ENCODE assay signal across 9 cellular contexts in the genomic region with DNA sequence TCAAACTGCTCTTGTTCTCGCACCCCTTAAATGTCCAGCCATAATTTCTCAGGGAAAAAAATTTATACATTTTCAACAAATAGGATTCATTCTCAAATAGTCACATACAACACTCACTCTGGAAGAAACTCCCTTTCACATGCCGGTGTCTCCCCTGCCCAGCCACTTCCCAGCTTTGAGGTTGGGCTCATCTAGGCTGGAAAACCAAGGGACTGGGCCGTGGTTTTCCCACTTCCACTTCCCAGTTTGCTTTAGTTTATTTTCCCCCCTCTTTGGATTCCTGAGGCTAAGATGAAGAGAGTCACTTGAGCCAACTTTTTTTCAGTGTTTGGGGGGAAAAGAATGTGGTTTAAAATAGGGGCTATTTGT. TPM values are rescaled to one million over a fixed set of nuclear protein-coding genes. Genes with fewer than 3 reads are reported as not detected.
A peak's percentile ranks its signal among the peaks of the same experiment; 100 is the strongest.
DNase-seq lines count a peak whose midpoint lies in the region; ATAC-seq and TF ChIP-seq lines count a peak whose summit lies in the region.
"Had no signal": no experiment of that assay in that cellular context is flagged by ENCODE, and none has a peak within 500 bp of the region (broad histone marks: within the 10 kb centered on the region; RNA-seq: fewer than 3 reads in every experiment).

No MANE protein-coding gene starts in this region.

- peak overlapping the region; percentile 99 for H3K4me3 Mint-ChIP-seq in activated T-cell treated with anti-CD3 and anti-CD28 coated beads, Interleukin-2, amount 50 U/mL, for 4 hours

- peak overlapping the region; percentile 95 for H3K4me3 ChIP-seq in SJSA1
- peak overlapping the region; percentile 29 for H3K4me3 ChIP-seq in fibroblast of mammary gland (ENCODE audit: control insufficient read depth, low read depth, low read length)
- peak overlapping the region; percentile 97 for H3K4me3 ChIP-seq in thoracic aorta

- peaks cover 3% of the 10 kb centered on the region for H3K36me3 Mint-ChIP-seq in activated T-cell treated with anti-CD3 and anti-CD28 coated beads, Interleukin-2, amount 50 U/mL, for 4 hours (ENCODE audit: insufficient read depth)

- H3K27me3 Mint-ChIP-seq in activated T-cell treated with anti-CD3 and anti-CD28 coated beads, Interleukin-2, amount 50 U/mL, for 4 hours (ENCODE audit: low read depth) = no peaks in the 10 kb centered on the region

- TF ChIP-seq CTCF in fibroblast of mammary gland (conservative IDR thresholded peaks at IDR 0.05; ENCODE audit: control insufficient read depth, insufficient read depth, low read depth, low read length) (no peak), thoracic aorta (IDR thresholded peaks at IDR 0.05) (no peak)

- H3K9me3 ChIP-seq in SJSA1 (replicated peaks) (no peaks in the 10 kb centered on the region), thoracic aorta (no peaks in the 10 kb centered on the region)

- H3K4me1 Mint-ChIP-seq in activated T-cell treated with anti-CD3 and anti-CD28 coated beads, Interleukin-2, amount 50 U/mL, for 4 hours (ENCODE audit: low read depth) = peaks cover 37% of the 10 kb centered on the region

- H3K4me1 ChIP-seq in SJSA1 (replicated peaks) = peaks cover 18% of the 10 kb centered on the region
- H3K4me1 ChIP-seq in thoracic aorta (ENCODE audit: control insufficient read depth in 1 of 2, low read depth in 2 of 2) = peaks cover 19 to 55% of the 10 kb centered on the region in 2 donors

- no peak for ATAC-seq in activated T-cell treated with anti-CD3 and anti-CD28 coated beads, Interleukin-2, amount 50 U/mL, for 4 hours
- ATAC-seq in thoracic aorta (ENCODE audit: insufficient number of reproducible peaks, low FRiP score, low read depth) (no peak), GM18498 (IDR thresholded peaks at IDR 0.05; ENCODE audit: unreplicated experiment) (no peak)

- H3K27ac ChIP-seq in SJSA1 (no peak overlapping the region), thoracic aorta (peak overlapping the region in 1 of 2 donors; percentile 93)

- no peaks in the 10 kb centered on the region for H3K9me3 Mint-ChIP-seq in activated T-cell treated with anti-CD3 and anti-CD28 coated beads, Interleukin-2, amount 50 U/mL, for 4 hours

- H3K36me3 ChIP-seq in SJSA1 = peaks cover 12% of the 10 kb centered on the region
- no peaks in the 10 kb centered on the region for H3K36me3 ChIP-seq in thoracic aorta

- no peaks in the 10 kb centered on the region for H3K27me3 ChIP-seq in SJSA1 (replicated peaks)
- no peaks in the 10 kb centered on the region for H3K27me3 ChIP-seq in thoracic aorta (replicated peaks; ENCODE audit: insufficient read depth)

- no peak for DNase-seq in activated T-cell treated with anti-CD3 and anti-CD28 coated beads, Interleukin-2, amount 50 U/mL, for 4 hours
- no peak for DNase-seq in activated T-cell treated with anti-CD3 and anti-CD28 coated beads, Interleukin-2, amount 50 U/mL, for 1 hour
- DNase-seq in SJSA1 (ENCODE audit: low read depth in 1 of 2, low spot score in 2 of 2) = no peak
- DNase-seq in fibroblast of mammary gland (ENCODE audit: low read depth) = no peak
- DNase-seq in thoracic aorta (ENCODE audit: low spot score) = no peak
- no peak for DNase-seq in COR-L47 (lab: John Stamatoyannopoulos, UW)
- DNase-seq in stimulated activated CD4-positive, alpha-beta T cell treated with anti-CD3 and anti-CD28 coated beads, Interleukin-4, amount 100 ng/mL, for 24 hours = no peak
- DNase-seq: NCI-H187 treated with DMSO at 0.1 percent for 48 hours had no signal

RNA-seq across cellular contexts. Expression of a gene that starts 0.5 kb away (rescaled TPM):
- 10 to 100 TPM; 45.4 to 48.3 (median 46.9) TPM for total RNA-seq in activated T-cell treated with anti-CD3 and anti-CD28 coated beads, Interleukin-2, amount 50 U/mL, for 4 hours
- 19.5 and 25.9 TPM in 2 replicates for total RNA-seq in SJSA1 (2014; rRNA removed; shearing (Covaris generic))
- 10 to 100 TPM; 21.4 to 32.6 TPM for total RNA-seq in thoracic aorta

Comparison
In these comparisons a context has a peak if more than half of its experiments do, and no peak if none do; other contexts are left out.
1. H3K4me3 ChIP-seq: peak in every context shown above with its lines; median percentile 97 in thoracic aorta; 95 in SJSA1; 29 in fibroblast of mammary gland.